ENCODE assay signal across 1 cellular context in the genomic region with DNA sequence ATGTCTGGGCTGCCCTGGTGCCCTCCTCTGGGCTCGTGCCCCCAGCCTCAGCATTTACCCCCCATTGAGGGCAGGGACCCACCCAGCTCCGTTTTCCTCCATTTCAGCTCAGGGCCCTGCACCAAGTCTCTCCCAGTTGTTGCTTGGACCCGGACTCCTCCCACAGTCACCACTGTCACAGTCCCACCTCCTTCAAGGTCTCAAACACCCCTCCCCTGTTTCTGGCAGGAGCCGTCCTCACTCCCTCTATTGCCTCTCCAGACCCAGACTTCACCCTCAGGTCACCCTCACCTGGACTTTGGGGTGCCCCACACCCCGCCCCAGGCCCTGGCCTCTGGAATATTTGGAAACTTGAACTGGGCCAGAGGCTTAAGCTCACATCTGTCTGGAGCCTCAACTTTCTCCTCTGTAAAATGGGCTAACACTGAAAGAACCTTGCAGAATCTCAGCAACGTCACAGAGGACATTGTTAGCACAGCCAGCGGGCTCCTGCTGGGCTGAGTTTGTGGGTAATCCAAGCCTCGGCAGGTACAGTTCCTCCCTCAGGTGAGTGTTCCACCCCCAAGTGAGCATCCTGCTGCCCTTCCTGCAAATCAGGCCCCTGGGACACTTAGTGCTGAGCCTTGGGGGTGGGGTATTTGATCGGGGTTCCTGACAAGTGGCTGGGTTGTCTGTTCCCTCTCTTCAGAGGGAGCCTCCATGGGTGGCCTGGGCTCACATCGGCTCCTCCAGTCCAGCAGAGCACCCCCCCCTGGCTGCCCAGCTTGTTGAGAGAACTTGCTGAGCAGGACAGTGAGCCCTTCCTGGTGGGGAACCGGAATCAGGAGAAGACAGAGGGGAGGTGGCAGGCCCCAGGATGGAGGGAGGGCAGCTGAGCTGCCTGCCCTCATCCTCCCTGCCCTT.
TF ChIP-seq lines count a peak whose summit lies in the region.

No MANE protein-coding gene starts in this region.

TF ChIP-seq in K562, 482 proteins besides CTCF, POLR2A, EP300 and RAD21 (continued from another document):
- TF ChIP-seq, protein P1, sequence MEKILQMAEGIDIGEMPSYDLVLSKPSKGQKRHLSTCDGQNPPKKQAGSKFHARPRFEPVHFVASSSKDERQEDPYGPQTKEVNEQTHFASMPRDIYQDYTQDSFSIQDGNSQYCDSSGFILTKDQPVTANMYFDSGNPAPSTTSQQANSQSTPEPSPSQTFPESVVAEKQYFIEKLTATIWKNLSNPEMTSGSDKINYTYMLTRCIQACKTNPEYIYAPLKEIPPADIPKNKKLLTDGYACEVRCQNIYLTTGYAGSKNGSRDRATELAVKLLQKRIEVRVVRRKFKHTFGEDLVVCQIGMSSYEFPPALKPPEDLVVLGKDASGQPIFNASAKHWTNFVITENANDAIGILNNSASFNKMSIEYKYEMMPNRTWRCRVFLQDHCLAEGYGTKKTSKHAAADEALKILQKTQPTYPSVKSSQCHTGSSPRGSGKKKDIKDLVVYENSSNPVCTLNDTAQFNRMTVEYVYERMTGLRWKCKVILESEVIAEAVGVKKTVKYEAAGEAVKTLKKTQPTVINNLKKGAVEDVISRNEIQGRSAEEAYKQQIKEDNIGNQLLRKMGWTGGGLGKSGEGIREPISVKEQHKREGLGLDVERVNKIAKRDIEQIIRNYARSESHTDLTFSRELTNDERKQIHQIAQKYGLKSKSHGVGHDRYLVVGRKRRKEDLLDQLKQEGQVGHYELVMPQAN (IDR thresholded peaks at IDR 0.05; ENCODE audit: borderline replicate concordance) = 0 out of 2 replicates have a peak, but pooled peaks have one; percentile 11
- TF ChIP-seq, protein P2, sequence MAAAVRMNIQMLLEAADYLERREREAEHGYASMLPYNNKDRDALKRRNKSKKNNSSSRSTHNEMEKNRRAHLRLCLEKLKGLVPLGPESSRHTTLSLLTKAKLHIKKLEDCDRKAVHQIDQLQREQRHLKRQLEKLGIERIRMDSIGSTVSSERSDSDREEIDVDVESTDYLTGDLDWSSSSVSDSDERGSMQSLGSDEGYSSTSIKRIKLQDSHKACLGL (CRISPR knock-in tag; IDR thresholded peaks at IDR 0.05; ENCODE audit: borderline replicate concordance, poor library complexity, severe bottlenecking) = no peak
- TF ChIP-seq ZBTB7A (IDR thresholded peaks at IDR 0.05; ENCODE audit: borderline replicate concordance, control insufficient read depth, low read depth, low read length) = peak; percentile 31; the same call in 1 of the 2 replicates
- TF ChIP-seq TFAM (CRISPR knock-in tag; conservative IDR thresholded peaks at IDR 0.05) = no peak
- no peak for TF ChIP-seq NCOA4 (IDR thresholded peaks at IDR 0.05; ENCODE audit: partially characterized antibody)
- TF ChIP-seq LCOR (CRISPR knock-in tag; IDR thresholded peaks at IDR 0.05) = no peak
- TF ChIP-seq, protein P3, sequence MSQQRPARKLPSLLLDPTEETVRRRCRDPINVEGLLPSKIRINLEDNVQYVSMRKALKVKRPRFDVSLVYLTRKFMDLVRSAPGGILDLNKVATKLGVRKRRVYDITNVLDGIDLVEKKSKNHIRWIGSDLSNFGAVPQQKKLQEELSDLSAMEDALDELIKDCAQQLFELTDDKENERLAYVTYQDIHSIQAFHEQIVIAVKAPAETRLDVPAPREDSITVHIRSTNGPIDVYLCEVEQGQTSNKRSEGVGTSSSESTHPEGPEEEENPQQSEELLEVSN (IDR thresholded peaks at IDR 0.05; ENCODE audit: borderline replicate concordance in 1 of 2, extremely low read depth in 1 of 2, insufficient read depth in 1 of 2, insufficient read length in 1 of 2, low read depth in 1 of 2, low read length in 1 of 2, poor library complexity in 1 of 2, severe bottlenecking in 1 of 2) = no peak
- no peak for TF ChIP-seq KLF6 (CRISPR knock-in tag; IDR thresholded peaks at IDR 0.05; ENCODE audit: borderline replicate concordance)
- no peak for TF ChIP-seq RUNX1 (IDR thresholded peaks at IDR 0.05; ENCODE audit: low read depth)
- TF ChIP-seq GTF2E2 (tag; IDR thresholded peaks at IDR 0.05) = no peak
- no peak for TF ChIP-seq YY1 (IDR thresholded peaks at IDR 0.05; ENCODE audit: borderline replicate concordance in 1 of 3, control insufficient read depth in 1 of 3, extremely low read depth in 1 of 3, insufficient read depth in 3 of 3, insufficient read length in 1 of 3, insufficient replicate concordance in 2 of 3, low read depth in 1 of 3, low read length in 2 of 3)
- TF ChIP-seq PCBP1 (IDR thresholded peaks at IDR 0.05; ENCODE audit: low read depth, low read length, poor library complexity, severe bottlenecking) = no peak
- TF ChIP-seq, protein P4, sequence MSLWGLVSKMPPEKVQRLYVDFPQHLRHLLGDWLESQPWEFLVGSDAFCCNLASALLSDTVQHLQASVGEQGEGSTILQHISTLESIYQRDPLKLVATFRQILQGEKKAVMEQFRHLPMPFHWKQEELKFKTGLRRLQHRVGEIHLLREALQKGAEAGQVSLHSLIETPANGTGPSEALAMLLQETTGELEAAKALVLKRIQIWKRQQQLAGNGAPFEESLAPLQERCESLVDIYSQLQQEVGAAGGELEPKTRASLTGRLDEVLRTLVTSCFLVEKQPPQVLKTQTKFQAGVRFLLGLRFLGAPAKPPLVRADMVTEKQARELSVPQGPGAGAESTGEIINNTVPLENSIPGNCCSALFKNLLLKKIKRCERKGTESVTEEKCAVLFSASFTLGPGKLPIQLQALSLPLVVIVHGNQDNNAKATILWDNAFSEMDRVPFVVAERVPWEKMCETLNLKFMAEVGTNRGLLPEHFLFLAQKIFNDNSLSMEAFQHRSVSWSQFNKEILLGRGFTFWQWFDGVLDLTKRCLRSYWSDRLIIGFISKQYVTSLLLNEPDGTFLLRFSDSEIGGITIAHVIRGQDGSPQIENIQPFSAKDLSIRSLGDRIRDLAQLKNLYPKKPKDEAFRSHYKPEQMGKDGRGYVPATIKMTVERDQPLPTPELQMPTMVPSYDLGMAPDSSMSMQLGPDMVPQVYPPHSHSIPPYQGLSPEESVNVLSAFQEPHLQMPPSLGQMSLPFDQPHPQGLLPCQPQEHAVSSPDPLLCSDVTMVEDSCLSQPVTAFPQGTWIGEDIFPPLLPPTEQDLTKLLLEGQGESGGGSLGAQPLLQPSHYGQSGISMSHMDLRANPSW (CRISPR knock-in tag; IDR thresholded peaks at IDR 0.05) = no peak
- no peak for TF ChIP-seq KLF10 (CRISPR knock-in tag; IDR thresholded peaks at IDR 0.05)
- TF ChIP-seq, protein P5, sequence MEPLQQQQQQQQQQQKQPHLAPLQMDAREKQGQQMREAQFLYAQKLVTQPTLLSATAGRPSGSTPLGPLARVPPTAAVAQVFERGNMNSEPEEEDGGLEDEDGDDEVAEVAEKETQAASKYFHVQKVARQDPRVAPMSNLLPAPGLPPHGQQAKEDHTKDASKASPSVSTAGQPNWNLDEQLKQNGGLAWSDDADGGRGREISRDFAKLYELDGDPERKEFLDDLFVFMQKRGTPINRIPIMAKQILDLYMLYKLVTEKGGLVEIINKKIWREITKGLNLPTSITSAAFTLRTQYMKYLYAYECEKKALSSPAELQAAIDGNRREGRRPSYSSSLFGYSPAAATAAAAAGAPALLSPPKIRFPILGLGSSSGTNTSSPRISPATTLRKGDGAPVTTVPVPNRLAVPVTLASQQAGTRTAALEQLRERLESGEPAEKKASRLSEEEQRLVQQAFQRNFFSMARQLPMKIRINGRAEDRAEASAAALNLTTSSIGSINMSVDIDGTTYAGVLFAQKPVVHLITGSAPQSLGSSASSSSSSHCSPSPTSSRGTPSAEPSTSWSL (CRISPR knock-in tag; IDR thresholded peaks at IDR 0.05; ENCODE audit: borderline replicate concordance) = no peak
- TF ChIP-seq ZNF778 (CRISPR knock-in tag; IDR thresholded peaks at IDR 0.05) = no peak
- TF ChIP-seq ZNF76 (CRISPR knock-in tag; IDR thresholded peaks at IDR 0.05; ENCODE audit: borderline replicate concordance) = no peak
- no peak for TF ChIP-seq FOXM1 (IDR thresholded peaks at IDR 0.05; ENCODE audit: low read depth)
- no peak for TF ChIP-seq FOXM1 (CRISPR knock-in tag; IDR thresholded peaks at IDR 0.05; ENCODE audit: low read depth)
- TF ChIP-seq, protein P6, sequence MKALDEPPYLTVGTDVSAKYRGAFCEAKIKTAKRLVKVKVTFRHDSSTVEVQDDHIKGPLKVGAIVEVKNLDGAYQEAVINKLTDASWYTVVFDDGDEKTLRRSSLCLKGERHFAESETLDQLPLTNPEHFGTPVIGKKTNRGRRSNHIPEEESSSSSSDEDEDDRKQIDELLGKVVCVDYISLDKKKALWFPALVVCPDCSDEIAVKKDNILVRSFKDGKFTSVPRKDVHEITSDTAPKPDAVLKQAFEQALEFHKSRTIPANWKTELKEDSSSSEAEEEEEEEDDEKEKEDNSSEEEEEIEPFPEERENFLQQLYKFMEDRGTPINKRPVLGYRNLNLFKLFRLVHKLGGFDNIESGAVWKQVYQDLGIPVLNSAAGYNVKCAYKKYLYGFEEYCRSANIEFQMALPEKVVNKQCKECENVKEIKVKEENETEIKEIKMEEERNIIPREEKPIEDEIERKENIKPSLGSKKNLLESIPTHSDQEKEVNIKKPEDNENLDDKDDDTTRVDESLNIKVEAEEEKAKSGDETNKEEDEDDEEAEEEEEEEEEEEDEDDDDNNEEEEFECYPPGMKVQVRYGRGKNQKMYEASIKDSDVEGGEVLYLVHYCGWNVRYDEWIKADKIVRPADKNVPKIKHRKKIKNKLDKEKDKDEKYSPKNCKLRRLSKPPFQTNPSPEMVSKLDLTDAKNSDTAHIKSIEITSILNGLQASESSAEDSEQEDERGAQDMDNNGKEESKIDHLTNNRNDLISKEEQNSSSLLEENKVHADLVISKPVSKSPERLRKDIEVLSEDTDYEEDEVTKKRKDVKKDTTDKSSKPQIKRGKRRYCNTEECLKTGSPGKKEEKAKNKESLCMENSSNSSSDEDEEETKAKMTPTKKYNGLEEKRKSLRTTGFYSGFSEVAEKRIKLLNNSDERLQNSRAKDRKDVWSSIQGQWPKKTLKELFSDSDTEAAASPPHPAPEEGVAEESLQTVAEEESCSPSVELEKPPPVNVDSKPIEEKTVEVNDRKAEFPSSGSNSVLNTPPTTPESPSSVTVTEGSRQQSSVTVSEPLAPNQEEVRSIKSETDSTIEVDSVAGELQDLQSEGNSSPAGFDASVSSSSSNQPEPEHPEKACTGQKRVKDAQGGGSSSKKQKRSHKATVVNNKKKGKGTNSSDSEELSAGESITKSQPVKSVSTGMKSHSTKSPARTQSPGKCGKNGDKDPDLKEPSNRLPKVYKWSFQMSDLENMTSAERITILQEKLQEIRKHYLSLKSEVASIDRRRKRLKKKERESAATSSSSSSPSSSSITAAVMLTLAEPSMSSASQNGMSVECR (CRISPR knock-in tag; IDR thresholded peaks at IDR 0.05) = no peak
- no peak for TF ChIP-seq CBX2 (IDR thresholded peaks at IDR 0.05; ENCODE audit: insufficient read depth, low read length, poor library complexity, severe bottlenecking)
- TF ChIP-seq, protein P7, sequence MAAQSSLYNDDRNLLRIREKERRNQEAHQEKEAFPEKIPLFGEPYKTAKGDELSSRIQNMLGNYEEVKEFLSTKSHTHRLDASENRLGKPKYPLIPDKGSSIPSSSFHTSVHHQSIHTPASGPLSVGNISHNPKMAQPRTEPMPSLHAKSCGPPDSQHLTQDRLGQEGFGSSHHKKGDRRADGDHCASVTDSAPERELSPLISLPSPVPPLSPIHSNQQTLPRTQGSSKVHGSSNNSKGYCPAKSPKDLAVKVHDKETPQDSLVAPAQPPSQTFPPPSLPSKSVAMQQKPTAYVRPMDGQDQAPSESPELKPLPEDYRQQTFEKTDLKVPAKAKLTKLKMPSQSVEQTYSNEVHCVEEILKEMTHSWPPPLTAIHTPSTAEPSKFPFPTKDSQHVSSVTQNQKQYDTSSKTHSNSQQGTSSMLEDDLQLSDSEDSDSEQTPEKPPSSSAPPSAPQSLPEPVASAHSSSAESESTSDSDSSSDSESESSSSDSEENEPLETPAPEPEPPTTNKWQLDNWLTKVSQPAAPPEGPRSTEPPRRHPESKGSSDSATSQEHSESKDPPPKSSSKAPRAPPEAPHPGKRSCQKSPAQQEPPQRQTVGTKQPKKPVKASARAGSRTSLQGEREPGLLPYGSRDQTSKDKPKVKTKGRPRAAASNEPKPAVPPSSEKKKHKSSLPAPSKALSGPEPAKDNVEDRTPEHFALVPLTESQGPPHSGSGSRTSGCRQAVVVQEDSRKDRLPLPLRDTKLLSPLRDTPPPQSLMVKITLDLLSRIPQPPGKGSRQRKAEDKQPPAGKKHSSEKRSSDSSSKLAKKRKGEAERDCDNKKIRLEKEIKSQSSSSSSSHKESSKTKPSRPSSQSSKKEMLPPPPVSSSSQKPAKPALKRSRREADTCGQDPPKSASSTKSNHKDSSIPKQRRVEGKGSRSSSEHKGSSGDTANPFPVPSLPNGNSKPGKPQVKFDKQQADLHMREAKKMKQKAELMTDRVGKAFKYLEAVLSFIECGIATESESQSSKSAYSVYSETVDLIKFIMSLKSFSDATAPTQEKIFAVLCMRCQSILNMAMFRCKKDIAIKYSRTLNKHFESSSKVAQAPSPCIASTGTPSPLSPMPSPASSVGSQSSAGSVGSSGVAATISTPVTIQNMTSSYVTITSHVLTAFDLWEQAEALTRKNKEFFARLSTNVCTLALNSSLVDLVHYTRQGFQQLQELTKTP (IDR thresholded peaks at IDR 0.05; ENCODE audit: low read depth in 1 of 2, partially characterized antibody in 2 of 2) = no peak
- TF ChIP-seq PURB (CRISPR knock-in tag; IDR thresholded peaks at IDR 0.05; ENCODE audit: low read depth) = no peak
- no peak for TF ChIP-seq SIN3B (IDR thresholded peaks at IDR 0.05; ENCODE audit: low read depth)
